In genomic region chr4:169774466-169775445, GRCh38 we compare ENCODE assay signal across 9 cellular contexts. TPM values are rescaled to one million over a fixed set of nuclear protein-coding genes. Genes with fewer than 3 reads are reported as not detected.
DNase-seq lines count a peak whose midpoint lies in the region; ATAC-seq and TF ChIP-seq lines count a peak whose summit lies in the region.
"Had no signal": no experiment of that assay in that cellular context is flagged by ENCODE, and none has a peak within 500 bp of the region (broad histone marks: within the 10 kb centered on the region; RNA-seq: fewer than 3 reads in every experiment).

No MANE protein-coding gene starts in this region.

- peak overlapping the region; percentile 36 for H3K4me3 ChIP-seq in choroid plexus epithelial cell (ENCODE audit: low read depth, low read length)
- no peak overlapping the region for H3K4me3 ChIP-seq in upper lobe of right lung

- intact Hi-C loops in activated CD4-positive, alpha-beta memory T cell treated with anti-CD3 and anti-CD28 coated beads for 36 hours (cut with micrococcal nuclease), result no loop called here
- intact Hi-C loops in upper lobe of right lung (cut with DNase I), result no loop called here

- H3K9me3 Mint-ChIP-seq in activated CD4-positive, alpha-beta memory T cell treated with anti-CD3 and anti-CD28 coated beads for 36 hours, result no peaks in the 10 kb centered on the region
- no peaks in the 10 kb centered on the region for H3K9me3 Mint-ChIP-seq in activated CD4-positive, alpha-beta memory T cell treated with anti-CD3 and anti-CD28 coated beads, Interleukin-2, amount 10 ng/mL, durations not matched to agents 7 days and 5 days
- H3K9me3 Mint-ChIP-seq: activated naive CD4-positive, alpha-beta T cell treated with anti-CD3 and anti-CD28 coated beads, Interleukin-2, amount 50 U/mL, for 24 hours had no signal

- TF ChIP-seq CTCF in choroid plexus epithelial cell (conservative IDR thresholded peaks at IDR 0.05; ENCODE audit: low read depth, low read length), result peak; percentile 54
- peak; percentile 13 for TF ChIP-seq CTCF in upper lobe of right lung (IDR thresholded peaks at IDR 0.05)

- no peak overlapping the region for H3K27ac ChIP-seq in upper lobe of right lung

- peak; percentile 29 for DNase-seq in activated CD4-positive, alpha-beta memory T cell treated with anti-CD3 and anti-CD28 coated beads for 36 hours
- no peak for DNase-seq in activated CD4-positive, alpha-beta memory T cell treated with anti-CD3 and anti-CD28 coated beads, Interleukin-2, amount 10 ng/mL, durations not matched to agents 7 days and 5 days
- no peak for DNase-seq in choroid plexus epithelial cell (ENCODE audit: low read depth)
- DNase-seq in lung microvascular endothelial cell (ENCODE audit: low read depth in 2 of 2), result peak; percentile 19 to 56
- DNase-seq in upper lobe of right lung, result no peak
- DNase-seq in SKM-1 treated with dmso at 0.1 percent for 144 hours (lab: John Stamatoyannopoulos, UW; ENCODE audit: unreplicated experiment), result no peak

- no peak overlapping the region for H3K4me3 Mint-ChIP-seq in activated CD4-positive, alpha-beta memory T cell treated with anti-CD3 and anti-CD28 coated beads for 36 hours
- H3K4me3 Mint-ChIP-seq in activated CD4-positive, alpha-beta memory T cell treated with anti-CD3 and anti-CD28 coated beads, Interleukin-2, amount 10 ng/mL, durations not matched to agents 7 days and 5 days, result no peak overlapping the region

- peaks cover 2% of the 10 kb centered on the region for H3K4me1 ChIP-seq in upper lobe of right lung

- H3K27ac Mint-ChIP-seq in activated CD4-positive, alpha-beta memory T cell treated with anti-CD3 and anti-CD28 coated beads for 36 hours, result no peak overlapping the region
- H3K27ac Mint-ChIP-seq in activated CD4-positive, alpha-beta memory T cell treated with anti-CD3 and anti-CD28 coated beads, Interleukin-2, amount 10 ng/mL, durations not matched to agents 7 days and 5 days, result no peak overlapping the region

- POLR2A ChIA-PET in activated CD4-positive, alpha-beta memory T cell treated with anti-CD3 and anti-CD28 coated beads for 36 hours (lab: Charles Lee), result no interaction called here
- POLR2A ChIA-PET in activated CD4-positive, alpha-beta memory T cell treated with anti-CD3 and anti-CD28 coated beads, Interleukin-2, amount 10 ng/mL, durations not matched to agents 7 days and 5 days (lab: Charles Lee), result no interaction called here

- peaks cover 21% of the 10 kb centered on the region for H3K27me3 Mint-ChIP-seq in activated CD4-positive, alpha-beta memory T cell treated with anti-CD3 and anti-CD28 coated beads for 36 hours
- H3K27me3 Mint-ChIP-seq in activated CD4-positive, alpha-beta memory T cell treated with anti-CD3 and anti-CD28 coated beads, Interleukin-2, amount 10 ng/mL, durations not matched to agents 7 days and 5 days, result peaks cover 20% of the 10 kb centered on the region

- no peaks in the 10 kb centered on the region for H3K9me3 ChIP-seq in upper lobe of right lung

- H3K36me3 ChIP-seq in upper lobe of right lung, result no peaks in the 10 kb centered on the region

- CTCF ChIA-PET in activated CD4-positive, alpha-beta memory T cell treated with anti-CD3 and anti-CD28 coated beads for 36 hours (lab: Charles Lee), result interaction anchor here (2.2 kb wide), 1 partner anchor 35 kb away, joined by 6 read pairs; no protein-coding TSS in a partner anchor
- CTCF ChIA-PET in activated CD4-positive, alpha-beta memory T cell treated with anti-CD3 and anti-CD28 coated beads, Interleukin-2, amount 10 ng/mL, durations not matched to agents 7 days and 5 days (lab: Charles Lee), result interaction anchor here (1.2 kb wide), 1 partner anchor 162 kb away, joined by 3 read pairs; the partner anchor contains the start of gene NEK1

- ATAC-seq in upper lobe of right lung (peak; percentile 33), GM18519 (IDR thresholded peaks at IDR 0.05; ENCODE audit: low FRiP score, unreplicated experiment) (no peak), HG03175 (IDR thresholded peaks at IDR 0.05; ENCODE audit: unreplicated experiment) (no peak)

- no peaks in the 10 kb centered on the region for H3K36me3 Mint-ChIP-seq in activated CD4-positive, alpha-beta memory T cell treated with anti-CD3 and anti-CD28 coated beads for 36 hours
- H3K36me3 Mint-ChIP-seq in activated CD4-positive, alpha-beta memory T cell treated with anti-CD3 and anti-CD28 coated beads, Interleukin-2, amount 10 ng/mL, durations not matched to agents 7 days and 5 days (ENCODE audit: low read depth), result no peaks in the 10 kb centered on the region

- H3K27me3 ChIP-seq in upper lobe of right lung, result peaks cover 18% of the 10 kb centered on the region

- H3K4me1 Mint-ChIP-seq in activated CD4-positive, alpha-beta memory T cell treated with anti-CD3 and anti-CD28 coated beads for 36 hours (ENCODE audit: low read depth), result peaks cover 2% of the 10 kb centered on the region
- peaks cover 6% of the 10 kb centered on the region for H3K4me1 Mint-ChIP-seq in activated CD4-positive, alpha-beta memory T cell treated with anti-CD3 and anti-CD28 coated beads, Interleukin-2, amount 10 ng/mL, durations not matched to agents 7 days and 5 days

RNA-seq across cellular contexts. Expression of gene HPF1, which starts 17.0 kb away (rescaled TPM):
- total RNA-seq in activated CD4-positive, alpha-beta memory T cell treated with anti-CD3 and anti-CD28 coated beads for 36 hours, result 10 to 100 TPM; 36.6 to 41.1 TPM
- total RNA-seq in activated CD4-positive, alpha-beta memory T cell treated with anti-CD3 and anti-CD28 coated beads, Interleukin-2, amount 10 ng/mL, durations not matched to agents 7 days and 5 days, result 10 to 100 TPM; 20.5 to 23.4 TPM
- total RNA-seq in lung microvascular endothelial cell (11.7 and 18.7 TPM in 2 replicates), upper lobe of right lung (18.9 TPM)

Comparison
In these comparisons a context has a peak if more than half of its experiments do, and no peak if none do; other contexts are left out.
1. DNase-seq: peak in activated CD4-positive, alpha-beta memory T cell treated with anti-CD3 and anti-CD28 coated beads for 36 hours (single experiment) and lung microvascular endothelial cell (2 of 2); none in activated CD4-positive, alpha-beta memory T cell treated with anti-CD3 and anti-CD28 coated beads, Interleukin-2, amount 10 ng/mL, durations not matched to agents 7 days and 5 days (single experiment), choroid plexus epithelial cell (single experiment), upper lobe of right lung (single experiment) and SKM-1 treated with dmso at 0.1 percent for 144 hours (single experiment).